In the genomic region with DNA sequence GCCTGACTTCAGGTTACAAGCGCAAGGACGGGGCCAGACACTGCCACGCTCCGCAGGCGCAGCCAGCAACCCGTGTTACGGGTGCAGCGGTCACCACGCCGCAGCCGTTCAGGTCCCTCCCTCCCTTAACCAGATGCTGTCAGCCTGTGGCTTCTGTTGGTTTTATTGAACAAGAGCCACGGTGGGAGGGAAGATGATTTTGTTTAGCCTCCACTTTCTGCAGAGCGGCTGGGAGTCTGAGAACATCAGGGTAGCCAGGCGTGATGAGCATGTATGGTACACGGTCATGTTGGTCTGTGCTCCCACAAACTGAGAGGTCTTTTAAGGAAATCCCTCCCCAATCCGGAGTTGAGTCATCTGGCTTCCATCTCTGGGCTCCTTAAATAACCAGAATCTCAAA, we compare ENCODE assay signal across 1 cellular context.
TF ChIP-seq lines count a peak whose summit lies in the region.

No MANE protein-coding gene starts in this region.

TF ChIP-seq in SK-N-SH treated with all-trans-retinoic acid at 6 μM for 48 hours, 23 proteins besides CTCF, POLR2A, EP300 and RAD21 (continued from another document):
- TF ChIP-seq, protein P1, sequence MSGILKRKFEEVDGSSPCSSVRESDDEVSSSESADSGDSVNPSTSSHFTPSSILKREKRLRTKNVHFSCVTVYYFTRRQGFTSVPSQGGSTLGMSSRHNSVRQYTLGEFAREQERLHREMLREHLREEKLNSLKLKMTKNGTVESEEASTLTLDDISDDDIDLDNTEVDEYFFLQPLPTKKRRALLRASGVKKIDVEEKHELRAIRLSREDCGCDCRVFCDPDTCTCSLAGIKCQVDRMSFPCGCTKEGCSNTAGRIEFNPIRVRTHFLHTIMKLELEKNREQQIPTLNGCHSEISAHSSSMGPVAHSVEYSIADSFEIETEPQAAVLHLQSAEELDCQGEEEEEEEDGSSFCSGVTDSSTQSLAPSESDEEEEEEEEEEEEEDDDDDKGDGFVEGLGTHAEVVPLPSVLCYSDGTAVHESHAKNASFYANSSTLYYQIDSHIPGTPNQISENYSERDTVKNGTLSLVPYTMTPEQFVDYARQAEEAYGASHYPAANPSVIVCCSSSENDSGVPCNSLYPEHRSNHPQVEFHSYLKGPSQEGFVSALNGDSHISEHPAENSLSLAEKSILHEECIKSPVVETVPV (CRISPR knock-in tag; IDR thresholded peaks at IDR 0.05), result no peak
TF ChIP-seq in SK-N-SH treated with all-trans-retinoic acid at 6 μM for 48 hours: peak in this region for 0.
